Comparison of ENCODE assay signal across 12 cellular contexts in the genomic region with DNA sequence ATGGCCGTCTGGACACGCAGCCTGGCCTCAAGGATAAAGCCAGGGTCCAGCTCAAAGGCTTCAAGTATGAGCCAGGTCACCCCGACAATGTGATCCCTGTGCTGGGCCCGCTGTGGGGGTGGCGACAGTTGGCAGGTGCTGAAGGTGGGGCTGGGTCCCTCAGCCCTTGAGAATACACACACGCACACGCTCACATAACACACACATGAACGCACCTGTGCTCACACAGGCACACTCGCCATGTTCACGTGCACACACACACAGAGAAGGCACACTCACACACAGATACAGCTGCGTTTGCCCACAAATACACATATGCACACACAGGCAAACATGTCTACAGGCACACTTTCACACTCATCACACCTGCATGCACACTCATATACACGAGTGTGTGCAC. TPM values are rescaled to one million over a fixed set of nuclear protein-coding genes. Genes with fewer than 3 reads are reported as not detected.
DNase-seq lines count a peak whose midpoint lies in the region; FAIRE-seq and TF ChIP-seq lines count a peak whose summit lies in the region.
"Not testable (repeated sequence)": the region's sequence is repeated elsewhere in the genome, so short reads cannot be mapped to it uniquely, and the experiment has no call there.
"Had no signal": no experiment of that assay in that cellular context is flagged by ENCODE, and none has a peak within 500 bp of the region (broad histone marks: within the 10 kb centered on the region; RNA-seq: fewer than 3 reads in every experiment).

No MANE protein-coding gene starts in this region.

- peak overlapping the region; percentile 35 for H3K4me3 Mint-ChIP-seq in endothelial cell (ENCODE audit: unreplicated experiment)
- H3K4me3 Mint-ChIP-seq in osteocyte (ENCODE audit: unreplicated experiment), result not testable (repeated sequence)

- not testable (repeated sequence) for H3K27me3 ChIP-seq in right atrium auricular region

- intact Hi-C loops in posterior vena cava (cut with DNase I), result not testable (repeated sequence)

- peaks cover 18% of the 10 kb centered on the region for H3K36me3 Mint-ChIP-seq in endothelial cell (ENCODE audit: low read depth, unreplicated experiment)
- H3K36me3 Mint-ChIP-seq in osteocyte (ENCODE audit: unreplicated experiment), result not testable (repeated sequence)

- H3K9me3 Mint-ChIP-seq in endothelial cell (ENCODE audit: unreplicated experiment), result peaks cover 22% of the 10 kb centered on the region
- H3K9me3 Mint-ChIP-seq in osteocyte (ENCODE audit: unreplicated experiment), result not testable (repeated sequence)

- peaks cover 13% of the 10 kb centered on the region for H3K27me3 Mint-ChIP-seq in endothelial cell (ENCODE audit: unreplicated experiment)
- not testable (repeated sequence) for H3K27me3 Mint-ChIP-seq in osteocyte (ENCODE audit: unreplicated experiment)

- not testable (repeated sequence) for DNase-seq in endothelial cell (ENCODE audit: low spot score); urothelium cell line (ENCODE audit: low spot score)
- peak; percentile 16 for DNase-seq in right atrium auricular region (ENCODE audit: low spot score)
- DNase-seq in osteocyte (ENCODE audit: extremely low spot score, unreplicated experiment), result peak; percentile 73
- peak; percentile 42 for DNase-seq in posterior vena cava (ENCODE audit: low spot score)

- FAIRE-seq in urothelium cell line (lab: Jason Lieb, UNC), result peak; percentile 81

- H3K27ac Mint-ChIP-seq in endothelial cell (ENCODE audit: unreplicated experiment); osteocyte (ENCODE audit: unreplicated experiment): not testable (repeated sequence)

- not testable (repeated sequence) for H3K36me3 ChIP-seq in right atrium auricular region

- H3K4me3 ChIP-seq in right atrium auricular region, result not testable (repeated sequence)

- not testable (repeated sequence) for H3K4me1 Mint-ChIP-seq in endothelial cell (ENCODE audit: unreplicated experiment); osteocyte (ENCODE audit: unreplicated experiment)

- H3K27ac ChIP-seq in right atrium auricular region, result not testable (repeated sequence)

- not testable (repeated sequence) for H3K9me3 ChIP-seq in right atrium auricular region

- not testable (repeated sequence) for TF ChIP-seq CTCF in endothelial cell (IDR thresholded peaks at IDR 0.05; ENCODE audit: unreplicated experiment); right atrium auricular region (IDR thresholded peaks at IDR 0.05); osteocyte (IDR thresholded peaks at IDR 0.05)

- H3K4me1 ChIP-seq in right atrium auricular region, result not testable (repeated sequence)

RNA-seq across cellular contexts. Expression of gene TUBB8B, which starts 35.4 kb away (rescaled TPM):
- total RNA-seq in endothelial cell (ENCODE audit: unreplicated experiment) (1.4 TPM), right atrium auricular region (not detected), osteocyte (not detected in 2 replicates), posterior vena cava (not detected)
- total RNA-seq: A172; CD4-positive, alpha-beta memory T cell; CD4-positive, alpha-beta T cell; CD4-positive, CD25-positive, alpha-beta regulatory T cell; CD8-positive, alpha-beta memory T cell; CD8-positive, alpha-beta T cell; Daoy had no signal
